Comparison of ENCODE assay signal across 22 cellular contexts in genomic region chr18:62797329-62797728, GRCh38.
"Had no signal": no experiment of that assay in that cellular context is flagged by ENCODE, and none has a peak within 500 bp of the region (broad histone marks: within the 10 kb centered on the region; RNA-seq: fewer than 3 reads in every experiment).

No MANE protein-coding gene starts in this region.

- H3K4me3 Mint-ChIP-seq: activated CD8-positive, alpha-beta T cell treated with anti-CD3 and anti-CD28 coated beads for 36 hours; activated naive CD8-positive, alpha-beta T cell treated with anti-CD3 and anti-CD28 coated beads, Interleukin-2, amount 10 ng/mL, durations not matched to agents 7 days and 5 days; activated T-cell treated with anti-CD3 and anti-CD28 coated beads, Interleukin-2, amount 50 U/mL, for 72 hours had no signal

- DNase-seq: activated CD4-positive, alpha-beta T cell treated with anti-CD3 and anti-CD28 coated beads for 4 hours; activated CD8-positive, alpha-beta memory T cell treated with anti-CD3 and anti-CD28 coated beads, Interleukin-2, amount 50 U/mL, for 4 hours; activated CD8-positive, alpha-beta T cell treated with anti-CD3 and anti-CD28 coated beads for 36 hours; activated naive CD4-positive, alpha-beta T cell treated with anti-CD3 and anti-CD28 coated beads, Interleukin-2, amount 50 U/mL, for 16 hours; activated naive CD8-positive, alpha-beta T cell treated with anti-CD3 and anti-CD28 coated beads, Interleukin-2, amount 10 ng/mL, durations not matched to agents 7 days and 5 days; activated T-cell treated with anti-CD3 and anti-CD28 coated beads, Interleukin-2, amount 50 U/mL, for 72 hours; adrenal gland; anterior cingulate cortex; cerebellar nuclear complex; MG63; NCI-H1105 treated with DMSO at 0.1 percent for 48 hours; NCI-H1436 treated with DMSO at 0.1 percent for 48 hours; NCI-H187; NCI-H2081; NCI-H446; NCI-H524; OCI-M1; RPMI8226; T-helper 1 cell; WERI-Rb-1 had no signal

- H3K27ac Mint-ChIP-seq: activated CD8-positive, alpha-beta T cell treated with anti-CD3 and anti-CD28 coated beads for 36 hours; activated naive CD8-positive, alpha-beta T cell treated with anti-CD3 and anti-CD28 coated beads, Interleukin-2, amount 10 ng/mL, durations not matched to agents 7 days and 5 days; activated T-cell treated with anti-CD3 and anti-CD28 coated beads, Interleukin-2, amount 50 U/mL, for 72 hours had no signal

- H3K9me3 Mint-ChIP-seq: activated CD8-positive, alpha-beta T cell treated with anti-CD3 and anti-CD28 coated beads for 36 hours; activated naive CD8-positive, alpha-beta T cell treated with anti-CD3 and anti-CD28 coated beads, Interleukin-2, amount 10 ng/mL, durations not matched to agents 7 days and 5 days; activated T-cell treated with anti-CD3 and anti-CD28 coated beads, Interleukin-2, amount 50 U/mL, for 72 hours had no signal

- ATAC-seq: activated CD8-positive, alpha-beta T cell treated with anti-CD3 and anti-CD28 coated beads for 36 hours; activated T-cell treated with anti-CD3 and anti-CD28 coated beads, Interleukin-2, amount 50 U/mL, for 72 hours; Panc1; Right ventricle myocardium inferior had no signal
